25 cellular contexts compared by ENCODE assay signal in the genomic region with DNA sequence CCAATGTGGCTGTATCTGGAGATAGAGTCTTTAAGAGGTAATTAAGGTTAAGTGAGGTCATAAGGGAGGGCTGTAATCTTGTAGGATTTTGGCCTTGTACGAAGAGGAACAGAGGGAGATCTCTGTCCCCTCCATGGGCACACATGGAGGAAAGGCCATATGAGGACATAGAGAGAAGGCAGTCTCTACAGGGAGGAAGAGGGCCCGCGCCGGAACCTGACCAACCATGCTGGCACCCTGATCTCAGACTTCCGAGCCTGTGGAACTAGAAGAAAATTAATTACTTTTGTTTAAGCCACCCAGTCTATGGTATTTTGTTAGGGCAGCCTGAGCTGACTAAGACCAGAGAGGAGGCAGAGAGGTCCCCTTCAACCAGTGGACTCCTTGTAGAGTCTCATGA.
"Had no signal": no experiment of that assay in that cellular context is flagged by ENCODE, and none has a peak within 500 bp of the region (broad histone marks: within the 10 kb centered on the region; RNA-seq: fewer than 3 reads in every experiment).

No MANE protein-coding gene starts in this region.

- H3K9me3 Mint-ChIP-seq: effector memory CD8-positive, alpha-beta T cell; immature natural killer cell; memory B cell; mesothelial cell of epicardium; naive B cell; natural killer cell treated with Interleukin-12 subunit alpha and Interleukin-12 subunit beta and Interleukin-15 and Interleukin-18, amount 100 ng/mL, for 72 hours; neural crest cell; stimulated activated effector memory CD8-positive, alpha-beta T cell treated with anti-CD3 and anti-CD28 coated beads, Interleukin-12 subunit alpha, Interleukin-12 subunit beta, amount 100 ng/mL, for 72 hours; type B pancreatic cell had no signal

- H3K27me3 ChIP-seq: right lobe of liver, thyroid gland had no signal

- H3K9me3 ChIP-seq: mucosa of descending colon, neutrophil, right lobe of liver, stomach, thyroid gland had no signal

- DNase-seq: cortex of kidney; effector memory CD8-positive, alpha-beta T cell; hypothalamus; immature natural killer cell; mucosa of descending colon; naive B cell; right lobe of liver; small intestine; stimulated activated CD4-positive, alpha-beta T cell treated with anti-CD3 and anti-CD28 coated beads, Interleukin-15, amount 100 ng/mL, for 24 hours; stimulated activated CD4-positive, alpha-beta T cell treated with anti-CD3 and anti-CD28 coated beads, Interleukin-4, amount 100 ng/mL, for 1 hour; stimulated activated naive CD4-positive, alpha-beta T cell treated with Interleukin-2 at 50 U/mL for 16 hours; stomach; thyroid gland had no signal

- H3K36me3 Mint-ChIP-seq: immature natural killer cell; memory B cell; mesothelial cell of epicardium; naive B cell; natural killer cell treated with Interleukin-12 subunit alpha and Interleukin-12 subunit beta and Interleukin-15 and Interleukin-18, amount 100 ng/mL, for 72 hours; stimulated activated effector memory CD8-positive, alpha-beta T cell treated with anti-CD3 and anti-CD28 coated beads, Interleukin-12 subunit alpha, Interleukin-12 subunit beta, amount 100 ng/mL, for 72 hours; type B pancreatic cell had no signal

- H3K4me3 ChIP-seq: lung, mucosa of descending colon, right lobe of liver, stomach, thyroid gland had no signal

- H3K36me3 ChIP-seq: neutrophil, right lobe of liver, stomach, thyroid gland had no signal

- H3K9ac ChIP-seq: parathyroid adenoma had no signal

- H3K79me2 ChIP-seq: parathyroid adenoma had no signal

- H2AFZ ChIP-seq: parathyroid adenoma had no signal

- H3K4me3 Mint-ChIP-seq: effector memory CD8-positive, alpha-beta T cell; immature natural killer cell; memory B cell; mesothelial cell of epicardium; naive B cell; natural killer cell treated with Interleukin-12 subunit alpha and Interleukin-12 subunit beta and Interleukin-15 and Interleukin-18, amount 100 ng/mL, for 72 hours; neural crest cell; stimulated activated effector memory CD8-positive, alpha-beta T cell treated with anti-CD3 and anti-CD28 coated beads, Interleukin-12 subunit alpha, Interleukin-12 subunit beta, amount 100 ng/mL, for 72 hours; type B pancreatic cell had no signal

- H3K4me1 ChIP-seq: right lobe of liver, thyroid gland had no signal

- FAIRE-seq: frontal cortex, keratinocyte, small intestine had no signal

- ATAC-seq: effector memory CD8-positive, alpha-beta T cell; mucosa of descending colon; natural killer cell treated with Interleukin-12 subunit alpha and Interleukin-12 subunit beta and Interleukin-15 and Interleukin-18, amount 100 ng/mL, for 72 hours; right lobe of liver; stimulated activated effector memory CD8-positive, alpha-beta T cell treated with anti-CD3 and anti-CD28 coated beads, Interleukin-12 subunit alpha, Interleukin-12 subunit beta, amount 100 ng/mL, for 72 hours had no signal

- H3K27ac Mint-ChIP-seq: effector memory CD8-positive, alpha-beta T cell; immature natural killer cell; memory B cell; mesothelial cell of epicardium; naive B cell; natural killer cell treated with Interleukin-12 subunit alpha and Interleukin-12 subunit beta and Interleukin-15 and Interleukin-18, amount 100 ng/mL, for 72 hours; progenitor cell of endocrine pancreas; stimulated activated effector memory CD8-positive, alpha-beta T cell treated with anti-CD3 and anti-CD28 coated beads, Interleukin-12 subunit alpha, Interleukin-12 subunit beta, amount 100 ng/mL, for 72 hours; type B pancreatic cell had no signal

- H3K27ac ChIP-seq: neutrophil, parathyroid adenoma, right lobe of liver, stomach, thyroid gland had no signal
